ENCODE assay signal across 27 cellular contexts in genomic region chr7:12805518-12805928, GRCh38.
DNase-seq lines count a peak whose midpoint lies in the region; ATAC-seq, FAIRE-seq and TF ChIP-seq lines count a peak whose summit lies in the region.
"Had no signal": no experiment of that assay in that cellular context is flagged by ENCODE, and none has a peak within 500 bp of the region (broad histone marks: within the 10 kb centered on the region; RNA-seq: fewer than 3 reads in every experiment).

No MANE protein-coding gene starts in this region.

- H3K36me3 ChIP-seq in small intestine (ENCODE audit: control insufficient read depth in 2 of 2, insufficient read depth in 2 of 2, low read length in 2 of 2), result no peaks in the 10 kb centered on the region
- H3K36me3 ChIP-seq: left ventricle myocardium inferior, transverse colon had no signal

- peaks cover 0 to under 1% of the 10 kb centered on the region in 2 donors for H3K4me1 ChIP-seq in small intestine (ENCODE audit: control insufficient read depth in 2 of 2, insufficient read depth in 1 of 2, low read depth in 1 of 2, low read length in 1 of 2)

- no peaks in the 10 kb centered on the region for H3K27me3 Mint-ChIP-seq in activated naive CD8-positive, alpha-beta T cell treated with anti-CD3 and anti-CD28 coated beads, Interleukin-2, amount 50 U/mL, for 24 hours
- H3K27me3 Mint-ChIP-seq in activated naive CD8-positive, alpha-beta T cell treated with anti-CD3 and anti-CD28 coated beads for 36 hours, result peaks cover 12% of the 10 kb centered on the region
- peaks cover 4% of the 10 kb centered on the region for H3K27me3 Mint-ChIP-seq in T-helper 17 cell
- H3K27me3 Mint-ChIP-seq: activated CD4-positive, alpha-beta T cell treated with anti-CD3 and anti-CD28 coated beads for 36 hours; naive B cell had no signal

- WGBS in small intestine, 3 donors, result 27 to 66% (median 41%) methylated on average over 1 of the region's 1 CpG

- H3K4me3 ChIP-seq in NB4 (ENCODE audit: low read depth, low read length), result peak overlapping the region; percentile 30
- no peak overlapping the region for H3K4me3 ChIP-seq in small intestine (ENCODE audit: low read depth in 1 of 2, low read length in 2 of 2)
- H3K4me3 ChIP-seq: left ventricle myocardium inferior, SK-N-MC, transverse colon had no signal

- H3K36me3 Mint-ChIP-seq in activated naive CD8-positive, alpha-beta T cell treated with anti-CD3 and anti-CD28 coated beads, Interleukin-2, amount 50 U/mL, for 24 hours (ENCODE audit: low read depth), result no peaks in the 10 kb centered on the region
- no peaks in the 10 kb centered on the region for H3K36me3 Mint-ChIP-seq in activated naive CD8-positive, alpha-beta T cell treated with anti-CD3 and anti-CD28 coated beads for 36 hours
- H3K36me3 Mint-ChIP-seq in T-helper 17 cell (ENCODE audit: low read depth), result no peaks in the 10 kb centered on the region
- H3K36me3 Mint-ChIP-seq: activated naive CD8-positive, alpha-beta T cell treated with anti-CD3 and anti-CD28 coated beads, Interleukin-2, amount 10 ng/mL, durations not matched to agents 7 days and 5 days; immature natural killer cell; naive B cell had no signal

- TF ChIP-seq CTCF in NB4 (IDR thresholded peaks at IDR 0.05; ENCODE audit: low read depth, low read length), result no peak

- DNase-seq in activated naive CD8-positive, alpha-beta T cell treated with anti-CD3 and anti-CD28 coated beads, Interleukin-2, amount 50 U/mL, for 24 hours, result no peak
- no peak for DNase-seq in activated naive CD8-positive, alpha-beta T cell treated with anti-CD3 and anti-CD28 coated beads for 36 hours
- DNase-seq in NB4 (ENCODE audit: low read depth) (no peak), epithelial cell of prostate (ENCODE audit: low read depth, low spot score) (no peak), small intestine (peak; percentile 41), NCI-H774 (lab: John Stamatoyannopoulos, UW) (no peak), T-helper 17 cell (no peak), AG08395 (ENCODE audit: low spot score) (no peak)
- DNase-seq: ACHN; activated CD4-positive, alpha-beta T cell treated with anti-CD3 and anti-CD28 coated beads for 36 hours; activated naive CD8-positive, alpha-beta T cell treated with anti-CD3 and anti-CD28 coated beads, Interleukin-2, amount 10 ng/mL, durations not matched to agents 7 days and 5 days; activated T-cell treated with anti-CD3 and anti-CD28 coated beads for 4 hours; dermis blood vessel endothelial cell; DMS53; HCEC 1CT; hypothalamus; immature natural killer cell; Karpas-422; left ventricle myocardium inferior; naive B cell; NCI-H1694 treated with DMSO at 0.1 percent for 48 hours; NCI-H2171 treated with DMSO at 0.1 percent for 48 hours; NCI-H524 treated with DMSO at 0.1 percent for 48 hours; occipital lobe; stimulated activated CD4-positive, alpha-beta T cell treated with anti-CD3 and anti-CD28 coated beads, Interleukin-1b, Interleukin-23, amount 100 ng/mL, for 48 hours; transverse colon had no signal

- no peak overlapping the region for H3K27ac Mint-ChIP-seq in activated naive CD8-positive, alpha-beta T cell treated with anti-CD3 and anti-CD28 coated beads, Interleukin-2, amount 50 U/mL, for 24 hours
- no peak overlapping the region for H3K27ac Mint-ChIP-seq in activated naive CD8-positive, alpha-beta T cell treated with anti-CD3 and anti-CD28 coated beads for 36 hours
- H3K27ac Mint-ChIP-seq in T-helper 17 cell, result no peak overlapping the region
- H3K27ac Mint-ChIP-seq: activated CD4-positive, alpha-beta T cell treated with anti-CD3 and anti-CD28 coated beads for 36 hours; activated naive CD8-positive, alpha-beta T cell treated with anti-CD3 and anti-CD28 coated beads, Interleukin-2, amount 10 ng/mL, durations not matched to agents 7 days and 5 days; immature natural killer cell; naive B cell had no signal

- FAIRE-seq in small intestine (lab: Jason Lieb, UNC), result no peak

- TF ChIP-seq POLR2A in NB4 (IDR thresholded peaks at IDR 0.05; ENCODE audit: extremely low read depth, insufficient read length), result no peak

- no peaks in the 10 kb centered on the region for H3K9me3 ChIP-seq in small intestine (ENCODE audit: control insufficient read depth, low read depth)
- no peaks in the 10 kb centered on the region for H3K9me3 ChIP-seq in T-helper 17 cell (ENCODE audit: control insufficient read depth, low read length, poor library complexity, severe bottlenecking)
- H3K9me3 ChIP-seq: left ventricle myocardium inferior, transverse colon had no signal

- peak; percentile 59 for ATAC-seq in activated naive CD8-positive, alpha-beta T cell treated with anti-CD3 and anti-CD28 coated beads, Interleukin-2, amount 50 U/mL, for 24 hours
- ATAC-seq in T-helper 17 cell, result no peak
- ATAC-seq: activated CD4-positive, alpha-beta T cell treated with anti-CD3 and anti-CD28 coated beads for 36 hours had no signal

- no peaks in the 10 kb centered on the region for H3K27me3 ChIP-seq in small intestine (ENCODE audit: control insufficient read depth in 2 of 2, insufficient read depth in 2 of 2, low read length in 2 of 2)
- H3K27me3 ChIP-seq: transverse colon had no signal

- H3K27ac ChIP-seq in epithelial cell of prostate, result peak overlapping the region; percentile 49
- H3K27ac ChIP-seq in small intestine (ENCODE audit: low read depth in 1 of 2, low read length in 1 of 2), result no peak overlapping the region
- H3K27ac ChIP-seq: left ventricle myocardium inferior, SK-N-MC, transverse colon had no signal

- no peak overlapping the region for H3K4me3 Mint-ChIP-seq in activated naive CD8-positive, alpha-beta T cell treated with anti-CD3 and anti-CD28 coated beads, Interleukin-2, amount 50 U/mL, for 24 hours
- H3K4me3 Mint-ChIP-seq in activated naive CD8-positive, alpha-beta T cell treated with anti-CD3 and anti-CD28 coated beads for 36 hours, result no peak overlapping the region
- no peak overlapping the region for H3K4me3 Mint-ChIP-seq in T-helper 17 cell
- H3K4me3 Mint-ChIP-seq: activated CD4-positive, alpha-beta T cell treated with anti-CD3 and anti-CD28 coated beads for 36 hours; activated naive CD8-positive, alpha-beta T cell treated with anti-CD3 and anti-CD28 coated beads, Interleukin-2, amount 10 ng/mL, durations not matched to agents 7 days and 5 days; immature natural killer cell; naive B cell had no signal

- H3K9me3 Mint-ChIP-seq in activated naive CD8-positive, alpha-beta T cell treated with anti-CD3 and anti-CD28 coated beads, Interleukin-2, amount 50 U/mL, for 24 hours, result no peaks in the 10 kb centered on the region
- H3K9me3 Mint-ChIP-seq in activated naive CD8-positive, alpha-beta T cell treated with anti-CD3 and anti-CD28 coated beads for 36 hours, result no peaks in the 10 kb centered on the region
- H3K9me3 Mint-ChIP-seq: activated naive CD8-positive, alpha-beta T cell treated with anti-CD3 and anti-CD28 coated beads, Interleukin-2, amount 10 ng/mL, durations not matched to agents 7 days and 5 days; naive B cell had no signal

- peaks cover 6% of the 10 kb centered on the region for H3K4me1 Mint-ChIP-seq in activated naive CD8-positive, alpha-beta T cell treated with anti-CD3 and anti-CD28 coated beads, Interleukin-2, amount 50 U/mL, for 24 hours
- peaks cover 3% of the 10 kb centered on the region for H3K4me1 Mint-ChIP-seq in activated naive CD8-positive, alpha-beta T cell treated with anti-CD3 and anti-CD28 coated beads for 36 hours
- H3K4me1 Mint-ChIP-seq in T-helper 17 cell, result peaks cover 2% of the 10 kb centered on the region
- H3K4me1 Mint-ChIP-seq: activated CD4-positive, alpha-beta T cell treated with anti-CD3 and anti-CD28 coated beads for 36 hours; activated naive CD8-positive, alpha-beta T cell treated with anti-CD3 and anti-CD28 coated beads, Interleukin-2, amount 10 ng/mL, durations not matched to agents 7 days and 5 days; immature natural killer cell; naive B cell had no signal
